Comparison of ENCODE assay signal across 1 cellular context in the genomic region with DNA sequence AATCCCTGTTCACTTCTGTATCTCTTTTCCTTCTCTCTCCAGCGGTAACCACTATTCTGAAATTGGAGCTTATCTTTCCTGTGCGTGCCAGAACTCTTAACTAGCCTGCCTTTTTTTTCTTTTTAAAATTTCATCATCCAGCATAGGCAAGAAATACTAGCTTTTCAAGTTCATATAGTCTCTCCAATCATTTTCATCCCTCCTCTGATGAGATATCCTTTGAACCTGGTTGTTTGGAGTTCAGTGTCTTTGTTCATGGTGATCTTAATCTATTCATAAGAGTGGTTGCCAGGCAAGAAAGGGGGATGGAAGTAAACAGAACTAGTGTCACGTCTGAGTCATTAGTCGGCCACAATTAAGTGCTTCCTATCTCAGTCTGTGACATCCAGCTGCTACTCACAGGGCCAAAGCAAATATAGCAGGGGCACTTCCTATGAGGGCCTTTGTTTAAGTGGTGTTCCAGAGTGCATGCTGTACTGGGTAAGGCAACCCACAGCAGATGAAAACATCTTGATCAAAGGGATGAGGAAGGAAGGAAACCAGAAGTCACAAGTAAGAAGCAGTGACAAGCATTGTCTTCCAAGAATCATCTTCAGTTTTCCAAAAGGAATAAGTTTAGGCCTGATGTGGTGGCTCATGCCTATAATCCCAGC.
TF ChIP-seq lines count a peak whose summit lies in the region.

No MANE protein-coding gene starts in this region.

TF ChIP-seq in K562, 482 proteins besides CTCF, POLR2A, EP300 and RAD21 (continued from another document):
- TF ChIP-seq, protein P1, sequence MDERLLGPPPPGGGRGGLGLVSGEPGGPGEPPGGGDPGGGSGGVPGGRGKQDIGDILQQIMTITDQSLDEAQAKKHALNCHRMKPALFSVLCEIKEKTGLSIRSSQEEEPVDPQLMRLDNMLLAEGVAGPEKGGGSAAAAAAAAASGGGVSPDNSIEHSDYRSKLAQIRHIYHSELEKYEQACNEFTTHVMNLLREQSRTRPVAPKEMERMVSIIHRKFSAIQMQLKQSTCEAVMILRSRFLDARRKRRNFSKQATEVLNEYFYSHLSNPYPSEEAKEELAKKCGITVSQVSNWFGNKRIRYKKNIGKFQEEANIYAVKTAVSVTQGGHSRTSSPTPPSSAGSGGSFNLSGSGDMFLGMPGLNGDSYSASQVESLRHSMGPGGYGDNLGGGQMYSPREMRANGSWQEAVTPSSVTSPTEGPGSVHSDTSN (CRISPR knock-in tag; IDR thresholded peaks at IDR 0.05; ENCODE audit: low read depth) = no peak
- TF ChIP-seq, protein P1 (tag; conservative IDR thresholded peaks at IDR 0.05; ENCODE audit: low read depth) = peak; percentile 89
- peak; percentile 86; the same call in 1 of the 2 replicates for TF ChIP-seq JUN (IDR thresholded peaks at IDR 0.05; ENCODE audit: borderline replicate concordance, low read depth, low read length)
- no peak for TF ChIP-seq JUN (CRISPR knock-in tag; IDR thresholded peaks at IDR 0.05; ENCODE audit: borderline replicate concordance)
- TF ChIP-seq SMARCA4 (IDR thresholded peaks at IDR 0.05) = peak; percentile 93
- no peak for TF ChIP-seq RBM25 (IDR thresholded peaks at IDR 0.05; ENCODE audit: low read depth, low read length, severe bottlenecking)
- no peak for TF ChIP-seq ZNF696 (CRISPR knock-in tag; conservative IDR thresholded peaks at IDR 0.05)
- TF ChIP-seq, protein P2, sequence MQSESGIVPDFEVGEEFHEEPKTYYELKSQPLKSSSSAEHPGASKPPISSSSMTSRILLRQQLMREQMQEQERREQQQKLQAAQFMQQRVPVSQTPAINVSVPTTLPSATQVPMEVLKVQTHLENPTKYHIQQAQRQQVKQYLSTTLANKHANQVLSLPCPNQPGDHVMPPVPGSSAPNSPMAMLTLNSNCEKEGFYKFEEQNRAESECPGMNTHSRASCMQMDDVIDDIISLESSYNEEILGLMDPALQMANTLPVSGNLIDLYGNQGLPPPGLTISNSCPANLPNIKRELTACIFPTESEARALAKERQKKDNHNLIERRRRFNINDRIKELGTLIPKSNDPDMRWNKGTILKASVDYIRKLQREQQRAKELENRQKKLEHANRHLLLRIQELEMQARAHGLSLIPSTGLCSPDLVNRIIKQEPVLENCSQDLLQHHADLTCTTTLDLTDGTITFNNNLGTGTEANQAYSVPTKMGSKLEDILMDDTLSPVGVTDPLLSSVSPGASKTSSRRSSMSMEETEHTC (IDR thresholded peaks at IDR 0.05) = no peak
- TF ChIP-seq FOS (IDR thresholded peaks at IDR 0.05; ENCODE audit: extremely low read depth, insufficient read length) = peak; percentile 58
- TF ChIP-seq, protein P3, sequence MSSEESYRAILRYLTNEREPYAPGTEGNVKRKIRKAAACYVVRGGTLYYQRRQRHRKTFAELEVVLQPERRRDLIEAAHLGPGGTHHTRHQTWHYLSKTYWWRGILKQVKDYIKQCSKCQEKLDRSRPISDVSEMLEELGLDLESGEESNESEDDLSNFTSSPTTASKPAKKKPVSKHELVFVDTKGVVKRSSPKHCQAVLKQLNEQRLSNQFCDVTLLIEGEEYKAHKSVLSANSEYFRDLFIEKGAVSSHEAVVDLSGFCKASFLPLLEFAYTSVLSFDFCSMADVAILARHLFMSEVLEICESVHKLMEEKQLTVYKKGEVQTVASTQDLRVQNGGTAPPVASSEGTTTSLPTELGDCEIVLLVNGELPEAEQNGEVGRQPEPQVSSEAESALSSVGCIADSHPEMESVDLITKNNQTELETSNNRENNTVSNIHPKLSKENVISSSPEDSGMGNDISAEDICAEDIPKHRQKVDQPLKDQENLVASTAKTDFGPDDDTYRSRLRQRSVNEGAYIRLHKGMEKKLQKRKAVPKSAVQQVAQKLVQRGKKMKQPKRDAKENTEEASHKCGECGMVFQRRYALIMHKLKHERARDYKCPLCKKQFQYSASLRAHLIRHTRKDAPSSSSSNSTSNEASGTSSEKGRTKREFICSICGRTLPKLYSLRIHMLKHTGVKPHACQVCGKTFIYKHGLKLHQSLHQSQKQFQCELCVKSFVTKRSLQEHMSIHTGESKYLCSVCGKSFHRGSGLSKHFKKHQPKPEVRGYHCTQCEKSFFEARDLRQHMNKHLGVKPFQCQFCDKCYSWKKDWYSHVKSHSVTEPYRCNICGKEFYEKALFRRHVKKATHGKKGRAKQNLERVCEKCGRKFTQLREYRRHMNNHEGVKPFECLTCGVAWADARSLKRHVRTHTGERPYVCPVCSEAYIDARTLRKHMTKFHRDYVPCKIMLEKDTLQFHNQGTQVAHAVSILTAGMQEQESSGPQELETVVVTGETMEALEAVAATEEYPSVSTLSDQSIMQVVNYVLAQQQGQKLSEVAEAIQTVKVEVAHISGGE (CRISPR knock-in tag; IDR thresholded peaks at IDR 0.05) = peak in 1 of 3 experiments; percentile 44; a peak in 1 of 6 replicates
- no peak for TF ChIP-seq DIDO1 (tag; IDR thresholded peaks at IDR 0.05; ENCODE audit: low read depth)
- TF ChIP-seq EGR1 (conservative IDR thresholded peaks at IDR 0.05) = no peak
- no peak for TF ChIP-seq TARDBP (IDR thresholded peaks at IDR 0.05)
- peak; percentile 26; the same call in 1 of the 2 replicates for TF ChIP-seq GABPB1 (CRISPR knock-in tag; IDR thresholded peaks at IDR 0.05)
- peak; percentile 54 for TF ChIP-seq CEBPG (CRISPR knock-in tag; IDR thresholded peaks at IDR 0.05)
- TF ChIP-seq CEBPG (tag; conservative IDR thresholded peaks at IDR 0.05 in 1 of 2, IDR thresholded peaks at IDR 0.05 in 1 of 2) = peak; percentile 80 to 89; a peak in 3 of 4 replicates
- TF ChIP-seq ZNF384 (IDR thresholded peaks at IDR 0.05; ENCODE audit: low read depth, low read length) = peak; percentile 62
- TF ChIP-seq, protein P4, sequence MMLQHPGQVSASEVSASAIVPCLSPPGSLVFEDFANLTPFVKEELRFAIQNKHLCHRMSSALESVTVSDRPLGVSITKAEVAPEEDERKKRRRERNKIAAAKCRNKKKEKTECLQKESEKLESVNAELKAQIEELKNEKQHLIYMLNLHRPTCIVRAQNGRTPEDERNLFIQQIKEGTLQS (IDR thresholded peaks at IDR 0.05) = peak; percentile 93
- TF ChIP-seq, protein P4 (CRISPR knock-in tag; conservative IDR thresholded peaks at IDR 0.05) = peak; percentile 96
- TF ChIP-seq SMAD4 (CRISPR knock-in tag; conservative IDR thresholded peaks at IDR 0.05) = peak; percentile 62
TF ChIP-seq in K562: peak in this region for 106.
